In genomic region chr10:112216151-112216550, GRCh38 we compare ENCODE assay signal across 2 cellular contexts.
TF ChIP-seq lines count a peak whose summit lies in the region.

No MANE protein-coding gene starts in this region.

TF ChIP-seq in GM23338, 12 proteins besides CTCF, POLR2A, EP300 and RAD21:
- no peak for TF ChIP-seq ETS1 (IDR thresholded peaks at IDR 0.05)
- no peak for TF ChIP-seq ZNF331 (CRISPR knock-in tag; IDR thresholded peaks at IDR 0.05; ENCODE audit: low read depth)
- TF ChIP-seq ZNF462 (CRISPR knock-in tag; IDR thresholded peaks at IDR 0.05), result no peak
- no peak for TF ChIP-seq POLR2AphosphoS5 (IDR thresholded peaks at IDR 0.05; ENCODE audit: low read depth)
- no peak for TF ChIP-seq REST (IDR thresholded peaks at IDR 0.05; ENCODE audit: unreplicated experiment)
- TF ChIP-seq NANOG (IDR thresholded peaks at IDR 0.05; ENCODE audit: borderline replicate concordance), result no peak
- TF ChIP-seq EZH2 (IDR thresholded peaks at IDR 0.05; ENCODE audit: low read depth, unreplicated experiment), result no peak
- no peak for TF ChIP-seq ZNF114 (CRISPR knock-in tag; IDR thresholded peaks at IDR 0.05)
- no peak for TF ChIP-seq CREB1 (CRISPR knock-in tag; IDR thresholded peaks at IDR 0.05; ENCODE audit: low read depth)
- no peak for TF ChIP-seq EZH2phosphoT487 (IDR thresholded peaks at IDR 0.05; ENCODE audit: unreplicated experiment)
- TF ChIP-seq JUNB (IDR thresholded peaks at IDR 0.05; ENCODE audit: unreplicated experiment), result no peak
- TF ChIP-seq STAT1 (IDR thresholded peaks at IDR 0.05; ENCODE audit: unreplicated experiment), result no peak

TF ChIP-seq in HepG2, 621 proteins besides CTCF, POLR2A, EP300 and RAD21:
- no peak for TF ChIP-seq HNRNPLL (IDR thresholded peaks at IDR 0.05; ENCODE audit: low read depth, low read length, poor library complexity, severe bottlenecking)
- no peak for TF ChIP-seq PAX8 (CRISPR knock-in tag; IDR thresholded peaks at IDR 0.05; ENCODE audit: borderline replicate concordance)
- no peak for TF ChIP-seq HOXA9 (CRISPR knock-in tag; IDR thresholded peaks at IDR 0.05; ENCODE audit: borderline replicate concordance)
- TF ChIP-seq GABPB1 (CRISPR knock-in tag; IDR thresholded peaks at IDR 0.05), result no peak
- TF ChIP-seq RBM22 (optimal IDR thresholded peaks at IDR 0.05; ENCODE audit: low read length), result peak; percentile 67
- no peak for TF ChIP-seq ZBTB44 (CRISPR knock-in tag; IDR thresholded peaks at IDR 0.05)
